In the genomic region with DNA sequence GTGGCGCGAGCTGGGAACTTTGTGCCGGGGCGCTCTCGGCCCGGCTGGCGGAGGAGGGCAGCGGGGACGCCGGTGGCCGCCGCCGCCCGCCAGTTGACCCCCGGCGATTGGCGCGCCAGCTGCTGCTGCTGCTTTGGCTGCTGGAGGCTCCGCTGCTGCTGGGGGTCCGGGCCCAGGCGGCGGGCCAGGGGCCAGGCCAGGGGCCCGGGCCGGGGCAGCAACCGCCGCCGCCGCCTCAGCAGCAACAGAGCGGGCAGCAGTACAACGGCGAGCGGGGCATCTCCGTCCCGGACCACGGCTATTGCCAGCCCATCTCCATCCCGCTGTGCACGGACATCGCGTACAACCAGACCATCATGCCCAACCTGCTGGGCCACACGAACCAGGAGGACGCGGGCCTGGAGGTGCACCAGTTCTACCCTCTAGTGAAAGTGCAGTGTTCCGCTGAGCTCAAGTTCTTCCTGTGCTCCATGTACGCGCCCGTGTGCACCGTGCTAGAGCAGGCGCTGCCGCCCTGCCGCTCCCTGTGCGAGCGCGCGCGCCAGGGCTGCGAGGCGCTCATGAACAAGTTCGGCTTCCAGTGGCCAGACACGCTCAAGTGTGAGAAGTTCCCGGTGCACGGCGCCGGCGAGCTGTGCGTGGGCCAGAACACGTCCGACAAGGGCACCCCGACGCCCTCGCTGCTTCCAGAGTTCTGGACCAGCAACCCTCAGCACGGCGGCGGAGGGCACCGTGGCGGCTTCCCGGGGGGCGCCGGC, we compare ENCODE assay signal across 8 cellular contexts. TPM values are rescaled to one million over a fixed set of nuclear protein-coding genes. Genes with fewer than 3 reads are reported as not detected.
DNase-seq lines count a peak whose midpoint lies in the region; ATAC-seq and TF ChIP-seq lines count a peak whose summit lies in the region.

No MANE protein-coding gene starts in this region.

- H3K9ac ChIP-seq in ES-I3 (ENCODE audit: low read depth, low read length) (peak overlapping the region; percentile 54), OCI-LY3 (ENCODE audit: low read length) (peak overlapping the region; percentile 78)

- H3K9me3 Mint-ChIP-seq in chondrocyte (ENCODE audit: low read depth), result no peaks in the 10 kb centered on the region

- peak overlapping the region; percentile 95 for H3K4me3 ChIP-seq in OCI-LY3 (ENCODE audit: low read length)

- H3K36me3 Mint-ChIP-seq in chondrocyte (ENCODE audit: low read depth), result peaks cover 14% of the 10 kb centered on the region

- H3K79me2 ChIP-seq in OCI-LY3 (ENCODE audit: low read length), result no peaks in the 10 kb centered on the region

- peak overlapping the region; percentile 77 for H2AFZ ChIP-seq in OCI-LY3 (ENCODE audit: low read depth, low read length)

- peak overlapping the region; percentile 82 for H3K4me2 ChIP-seq in OCI-LY3 (ENCODE audit: low read length)

- TF ChIP-seq CTCF in OCI-LY3 (IDR thresholded peaks at IDR 0.05; ENCODE audit: low read depth, low read length), result no peak
- no peak for TF ChIP-seq CTCF in chondrocyte (IDR thresholded peaks at IDR 0.05)

- H3K9me3 ChIP-seq in ES-I3 (ENCODE audit: control insufficient read depth, insufficient read depth, low read length), result no peaks in the 10 kb centered on the region
- no peaks in the 10 kb centered on the region for H3K9me3 ChIP-seq in OCI-LY3 (ENCODE audit: insufficient read depth, low read length)

- H3K4me1 ChIP-seq in ES-I3 (ENCODE audit: insufficient read depth, low read length) (no peaks in the 10 kb centered on the region), OCI-LY3 (ENCODE audit: low read length) (peaks cover 9% of the 10 kb centered on the region; the same call in 1 of the 2 replicates)

- H3K4me3 Mint-ChIP-seq in chondrocyte (ENCODE audit: unreplicated experiment), result peak overlapping the region; percentile 90

- H4K20me1 ChIP-seq in OCI-LY3 (ENCODE audit: insufficient read depth, low read length), result no peaks in the 10 kb centered on the region

- no peaks in the 10 kb centered on the region for H3K27me3 Mint-ChIP-seq in chondrocyte (ENCODE audit: low read depth)

- peaks cover 37% of the 10 kb centered on the region for H3K4me1 Mint-ChIP-seq in chondrocyte (ENCODE audit: low read depth)

- H3K36me3 ChIP-seq in ES-I3 (ENCODE audit: insufficient read depth, low read length) (no peaks in the 10 kb centered on the region), OCI-LY3 (replicated peaks; ENCODE audit: low read depth, low read length) (no peaks in the 10 kb centered on the region)

- peak; percentile 13 for DNase-seq in HT-29 (ENCODE audit: low spot score)
- DNase-seq in chondrocyte (ENCODE audit: low spot score), result peak; percentile 86
- DNase-seq in stimulated activated CD8-positive, alpha-beta memory T cell treated with anti-CD3 and anti-CD28 coated beads, Interleukin-4, amount 100 ng/mL, for 48 hours, result peak; percentile 25
- DNase-seq in A172 (ENCODE audit: low spot score), result no peak

- ATAC-seq in GM21515 (IDR thresholded peaks at IDR 0.05; ENCODE audit: unreplicated experiment), result peak; percentile 37

- peak overlapping the region; percentile 92 for H3K27ac Mint-ChIP-seq in chondrocyte (ENCODE audit: unreplicated experiment)

- peaks cover 29% of the 10 kb centered on the region for H3K27me3 ChIP-seq in OCI-LY3 (ENCODE audit: low read depth, low read length)
- H3K27me3 ChIP-seq in layer of hippocampus (ENCODE audit: control insufficient read depth, insufficient read depth, low read length), result no peaks in the 10 kb centered on the region

- H3K27ac ChIP-seq in OCI-LY3 (ENCODE audit: low read length) (peak overlapping the region; percentile 26; the same call in 1 of the 2 replicates), layer of hippocampus (ENCODE audit: low read depth, low read length) (peak overlapping the region; percentile 78)

RNA-seq across cellular contexts. Expression of a gene that starts 0.9 kb away (rescaled TPM):
- total RNA-seq in HT-29 (2014; rRNA removed; shearing (Covaris generic)), result 0.56 and 0.73 TPM in 2 replicates
- total RNA-seq in chondrocyte, result 23.5 to 75.0 TPM (median 24.3 TPM) in 3 replicates
- 5.5 and 6.4 TPM in 2 replicates for total RNA-seq in A172 (2014; rRNA removed; shearing (Covaris generic))
